ENCODE assay signal across 1 cellular context in the genomic region with DNA sequence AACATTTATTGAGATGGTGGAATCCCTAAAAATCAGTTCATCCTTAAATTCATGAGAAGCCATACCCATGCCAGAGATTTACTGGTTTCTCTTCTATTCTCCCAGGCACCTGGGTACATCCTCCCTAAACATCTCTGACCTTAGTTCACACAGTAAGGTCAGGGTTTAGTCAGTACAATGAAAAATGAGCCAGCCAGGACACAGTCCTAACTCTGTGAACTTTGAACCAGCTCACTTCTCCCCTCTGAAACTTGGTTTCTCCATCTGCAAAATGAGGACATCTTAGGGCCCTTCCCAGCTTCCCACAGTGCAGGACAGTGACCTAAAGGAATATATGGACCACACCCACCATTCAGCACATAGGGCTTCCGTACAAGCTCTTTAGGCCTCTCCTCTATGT.
TF ChIP-seq lines count a peak whose summit lies in the region.

No MANE protein-coding gene starts in this region.

TF ChIP-seq in liver, 16 proteins besides CTCF, POLR2A, EP300 and RAD21:
- TF ChIP-seq MAX (IDR thresholded peaks at IDR 0.05) = no peak
- TF ChIP-seq TAF1 (conservative IDR thresholded peaks at IDR 0.05) = no peak
- TF ChIP-seq HNF4G (IDR thresholded peaks at IDR 0.05) = no peak
- TF ChIP-seq, protein P1, sequence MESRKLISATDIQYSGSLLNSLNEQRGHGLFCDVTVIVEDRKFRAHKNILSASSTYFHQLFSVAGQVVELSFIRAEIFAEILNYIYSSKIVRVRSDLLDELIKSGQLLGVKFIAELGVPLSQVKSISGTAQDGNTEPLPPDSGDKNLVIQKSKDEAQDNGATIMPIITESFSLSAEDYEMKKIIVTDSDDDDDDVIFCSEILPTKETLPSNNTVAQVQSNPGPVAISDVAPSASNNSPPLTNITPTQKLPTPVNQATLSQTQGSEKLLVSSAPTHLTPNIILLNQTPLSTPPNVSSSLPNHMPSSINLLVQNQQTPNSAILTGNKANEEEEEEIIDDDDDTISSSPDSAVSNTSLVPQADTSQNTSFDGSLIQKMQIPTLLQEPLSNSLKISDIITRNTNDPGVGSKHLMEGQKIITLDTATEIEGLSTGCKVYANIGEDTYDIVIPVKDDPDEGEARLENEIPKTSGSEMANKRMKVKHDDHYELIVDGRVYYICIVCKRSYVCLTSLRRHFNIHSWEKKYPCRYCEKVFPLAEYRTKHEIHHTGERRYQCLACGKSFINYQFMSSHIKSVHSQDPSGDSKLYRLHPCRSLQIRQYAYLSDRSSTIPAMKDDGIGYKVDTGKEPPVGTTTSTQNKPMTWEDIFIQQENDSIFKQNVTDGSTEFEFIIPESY (IDR thresholded peaks at IDR 0.05) = no peak
- no peak for TF ChIP-seq ATF3 (IDR thresholded peaks at IDR 0.05)
- no peak for TF ChIP-seq NR2F2 (IDR thresholded peaks at IDR 0.05)
- TF ChIP-seq GABPA (IDR thresholded peaks at IDR 0.05 in 1 of 2, conservative IDR thresholded peaks at IDR 0.05 in 1 of 2) = no peak
- no peak for TF ChIP-seq FOXA1 (IDR thresholded peaks at IDR 0.05)
- no peak for TF ChIP-seq YY1 (IDR thresholded peaks at IDR 0.05)
- TF ChIP-seq, protein P2, sequence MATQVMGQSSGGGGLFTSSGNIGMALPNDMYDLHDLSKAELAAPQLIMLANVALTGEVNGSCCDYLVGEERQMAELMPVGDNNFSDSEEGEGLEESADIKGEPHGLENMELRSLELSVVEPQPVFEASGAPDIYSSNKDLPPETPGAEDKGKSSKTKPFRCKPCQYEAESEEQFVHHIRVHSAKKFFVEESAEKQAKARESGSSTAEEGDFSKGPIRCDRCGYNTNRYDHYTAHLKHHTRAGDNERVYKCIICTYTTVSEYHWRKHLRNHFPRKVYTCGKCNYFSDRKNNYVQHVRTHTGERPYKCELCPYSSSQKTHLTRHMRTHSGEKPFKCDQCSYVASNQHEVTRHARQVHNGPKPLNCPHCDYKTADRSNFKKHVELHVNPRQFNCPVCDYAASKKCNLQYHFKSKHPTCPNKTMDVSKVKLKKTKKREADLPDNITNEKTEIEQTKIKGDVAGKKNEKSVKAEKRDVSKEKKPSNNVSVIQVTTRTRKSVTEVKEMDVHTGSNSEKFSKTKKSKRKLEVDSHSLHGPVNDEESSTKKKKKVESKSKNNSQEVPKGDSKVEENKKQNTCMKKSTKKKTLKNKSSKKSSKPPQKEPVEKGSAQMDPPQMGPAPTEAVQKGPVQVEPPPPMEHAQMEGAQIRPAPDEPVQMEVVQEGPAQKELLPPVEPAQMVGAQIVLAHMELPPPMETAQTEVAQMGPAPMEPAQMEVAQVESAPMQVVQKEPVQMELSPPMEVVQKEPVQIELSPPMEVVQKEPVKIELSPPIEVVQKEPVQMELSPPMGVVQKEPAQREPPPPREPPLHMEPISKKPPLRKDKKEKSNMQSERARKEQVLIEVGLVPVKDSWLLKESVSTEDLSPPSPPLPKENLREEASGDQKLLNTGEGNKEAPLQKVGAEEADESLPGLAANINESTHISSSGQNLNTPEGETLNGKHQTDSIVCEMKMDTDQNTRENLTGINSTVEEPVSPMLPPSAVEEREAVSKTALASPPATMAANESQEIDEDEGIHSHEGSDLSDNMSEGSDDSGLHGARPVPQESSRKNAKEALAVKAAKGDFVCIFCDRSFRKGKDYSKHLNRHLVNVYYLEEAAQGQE (IDR thresholded peaks at IDR 0.05) = no peak
- TF ChIP-seq FOXA2 (IDR thresholded peaks at IDR 0.05) = no peak
- TF ChIP-seq EGR1 (IDR thresholded peaks at IDR 0.05; ENCODE audit: low read depth in 2 of 2) = no peak
- peak; percentile 59 to 68 for TF ChIP-seq HNF4A (conservative IDR thresholded peaks at IDR 0.05)
- no peak for TF ChIP-seq SP1 (IDR thresholded peaks at IDR 0.05)
- no peak for TF ChIP-seq JUND (IDR thresholded peaks at IDR 0.05)
- peak; percentile 52 to 55 for TF ChIP-seq RXRA (IDR thresholded peaks at IDR 0.05)
TF ChIP-seq in liver: peak in this region for 2.
